ENCODE assay signal across 16 cellular contexts in genomic region chr5:67244345-67244793, GRCh38. TPM values are rescaled to one million over a fixed set of nuclear protein-coding genes. Genes with fewer than 3 reads are reported as not detected.
DNase-seq lines count a peak whose midpoint lies in the region; ATAC-seq, FAIRE-seq and TF ChIP-seq lines count a peak whose summit lies in the region.
"Had no signal": no experiment of that assay in that cellular context is flagged by ENCODE, and none has a peak within 500 bp of the region (broad histone marks: within the 10 kb centered on the region; RNA-seq: fewer than 3 reads in every experiment).

No MANE protein-coding gene starts in this region.

- H3K27ac Mint-ChIP-seq in mesothelial cell of epicardium = no peak overlapping the region
- H3K27ac Mint-ChIP-seq: stimulated activated naive B cell treated with anti-CD40 and anti-IgM and Interleukin-4, amounts not matched to agents 10 μg/mL and 1 μg/mL and 100 μg/mL, for 72 hours had no signal

- H3K9me3 ChIP-seq in cardiac muscle cell (ENCODE audit: low read depth) (no peaks in the 10 kb centered on the region), adrenal gland (replicated peaks in 1 of 3) (no peaks in the 10 kb centered on the region), right cardiac atrium (ENCODE audit: control insufficient read depth, low read length) (no peaks in the 10 kb centered on the region), vagina (no peaks in the 10 kb centered on the region)
- H3K9me3 ChIP-seq: SJSA1 had no signal

- H3K4me1 Mint-ChIP-seq in mesothelial cell of epicardium = peaks cover 32% of the 10 kb centered on the region

- H3K36me3 ChIP-seq in cardiac muscle cell (no peaks in the 10 kb centered on the region), adrenal gland (replicated peaks in 1 of 2) (no peaks in the 10 kb centered on the region), vagina (no peaks in the 10 kb centered on the region)
- H3K36me3 ChIP-seq: SJSA1 had no signal

- H3K4me1 ChIP-seq in cardiac muscle cell (ENCODE audit: low read depth) = peaks cover 11% of the 10 kb centered on the region
- no peaks in the 10 kb centered on the region for H3K4me1 ChIP-seq in adrenal gland (replicated peaks in 1 of 2)
- H3K4me1 ChIP-seq in right cardiac atrium (ENCODE audit: control insufficient read depth, insufficient read depth, low read length) = peaks cover 9% of the 10 kb centered on the region
- peaks cover 65% of the 10 kb centered on the region for H3K4me1 ChIP-seq in vagina

- H3K9me3 Mint-ChIP-seq in mesothelial cell of epicardium = no peaks in the 10 kb centered on the region
- H3K9me3 Mint-ChIP-seq: central memory CD8-positive, alpha-beta T cell; stimulated activated naive B cell treated with anti-CD40 and anti-IgM and Interleukin-4, amounts not matched to agents 10 μg/mL and 1 μg/mL and 100 μg/mL, for 72 hours had no signal

- peak; percentile 77 to 94 for ATAC-seq in right cardiac atrium
- ATAC-seq: stimulated activated naive B cell treated with anti-CD40 and anti-IgM and Interleukin-4, amounts not matched to agents 10 μg/mL and 1 μg/mL and 100 μg/mL, for 72 hours had no signal

- no peak overlapping the region for H3K27ac ChIP-seq in cardiac muscle cell
- H3K27ac ChIP-seq in adrenal gland = no peak overlapping the region
- no peak overlapping the region for H3K27ac ChIP-seq in right cardiac atrium (ENCODE audit: low read length)
- H3K27ac ChIP-seq in vagina = peak overlapping the region; percentile 24
- H3K27ac ChIP-seq: epithelial cell of prostate, SJSA1 had no signal

- no peak for FAIRE-seq in RCC 7860 (lab: Jason Lieb, UNC)
- FAIRE-seq: GM12892 had no signal

- TF ChIP-seq CTCF in cardiac muscle cell (IDR thresholded peaks at IDR 0.05; ENCODE audit: low read depth, low read length) (no peak), adrenal gland (IDR thresholded peaks at IDR 0.05) (no peak), vagina (IDR thresholded peaks at IDR 0.05) (no peak), mesothelial cell of epicardium (IDR thresholded peaks at IDR 0.05; ENCODE audit: unreplicated experiment) (no peak)

- 72 to 81% (median 77%) methylated on average over 3 of the region's 3 CpGs for WGBS in adrenal gland, 4 donors
- 60% methylated on average over 3 of the region's 3 CpGs for WGBS in right cardiac atrium

- DNase-seq in cardiac muscle cell (ENCODE audit: low read depth in 1 of 2, low spot score in 1 of 2) (peak; percentile 55 to 61), cardiac septum (ENCODE audit: low spot score) (no peak), adrenal gland (peak in 5 of 7 donors; percentile 22 to 79 (median 47)), right cardiac atrium (peak in 2 of 3 donors; percentile 60 to 66), vagina (ENCODE audit: extremely low spot score in 2 of 2) (no peak), retina (no peak), mesothelial cell of epicardium (ENCODE audit: low spot score in 2 of 2, unreplicated experiment in 2 of 2) (no peak), RCC 7860 (ENCODE audit: low spot score) (no peak)
- DNase-seq: activated naive CD4-positive, alpha-beta T cell treated with anti-CD3 and anti-CD28 coated beads, Interleukin-2, amount 10 ng/mL, durations not matched to agents 7 days and 5 days; stimulated activated CD4-positive, alpha-beta T cell treated with anti-CD3 and anti-CD28 coated beads, Interleukin-4, amount 100 ng/mL, for 4 hours; stimulated activated naive B cell treated with anti-CD40 and anti-IgM and Interleukin-4, amounts not matched to agents 10 μg/mL and 1 μg/mL and 100 μg/mL, for 72 hours had no signal

- H3K27me3 Mint-ChIP-seq in mesothelial cell of epicardium (ENCODE audit: low read depth) = no peaks in the 10 kb centered on the region
- H3K27me3 Mint-ChIP-seq: activated naive CD4-positive, alpha-beta T cell treated with anti-CD3 and anti-CD28 coated beads, Interleukin-2, amount 10 ng/mL, durations not matched to agents 7 days and 5 days; central memory CD8-positive, alpha-beta T cell; stimulated activated naive B cell treated with anti-CD40 and anti-IgM and Interleukin-4, amounts not matched to agents 10 μg/mL and 1 μg/mL and 100 μg/mL, for 72 hours had no signal

- H3K27me3 ChIP-seq in cardiac muscle cell = no peaks in the 10 kb centered on the region
- H3K27me3 ChIP-seq in adrenal gland = no peaks in the 10 kb centered on the region
- no peaks in the 10 kb centered on the region for H3K27me3 ChIP-seq in right cardiac atrium (ENCODE audit: control insufficient read depth, insufficient read depth)
- no peaks in the 10 kb centered on the region for H3K27me3 ChIP-seq in vagina
- H3K27me3 ChIP-seq: SJSA1 had no signal

- H3K4me3 ChIP-seq in cardiac muscle cell (no peak overlapping the region), adrenal gland (no peak overlapping the region), right cardiac atrium (ENCODE audit: low read length) (no peak overlapping the region), vagina (no peak overlapping the region)
- H3K4me3 ChIP-seq: SJSA1 had no signal

- no peak overlapping the region for H3K4me3 Mint-ChIP-seq in mesothelial cell of epicardium
- H3K4me3 Mint-ChIP-seq: activated naive CD4-positive, alpha-beta T cell treated with anti-CD3 and anti-CD28 coated beads, Interleukin-2, amount 10 ng/mL, durations not matched to agents 7 days and 5 days; central memory CD8-positive, alpha-beta T cell; stimulated activated naive B cell treated with anti-CD40 and anti-IgM and Interleukin-4, amounts not matched to agents 10 μg/mL and 1 μg/mL and 100 μg/mL, for 72 hours had no signal

- H3K36me3 Mint-ChIP-seq in mesothelial cell of epicardium = no peaks in the 10 kb centered on the region
- H3K36me3 Mint-ChIP-seq: activated naive CD4-positive, alpha-beta T cell treated with anti-CD3 and anti-CD28 coated beads, Interleukin-2, amount 10 ng/mL, durations not matched to agents 7 days and 5 days; stimulated activated naive B cell treated with anti-CD40 and anti-IgM and Interleukin-4, amounts not matched to agents 10 μg/mL and 1 μg/mL and 100 μg/mL, for 72 hours had no signal

- intact Hi-C loops in cardiac septum (cut with DNase I) (loop anchor here (10.0 kb wide), 2 partner anchors 970 to 1210 kb away; partner anchors contain the start of gene PIK3R1), adrenal gland (cut with DNase I) (loop anchor here in 1 of 2 donors (10.0 kb wide), 1 partner anchor 120 kb away; no protein-coding TSS in a partner anchor), right cardiac atrium (cut with DNase I) (loop anchor here in 2 of 4 donors (10.0 kb wide), 2 partner anchors 560 to 1010 kb away; no protein-coding TSS in a partner anchor), vagina (cut with DNase I) (loop anchor here (10.0 kb wide), 1 partner anchor 1010 kb away; no protein-coding TSS in a partner anchor)

- TF ChIP-seq POLR2A in adrenal gland (IDR thresholded peaks at IDR 0.05) = no peak
- no peak for TF ChIP-seq POLR2A in vagina (IDR thresholded peaks at IDR 0.05)

RNA-seq across cellular contexts. Expression of gene CD180, which starts 47.8 kb away (rescaled TPM):
- total RNA-seq in cardiac muscle cell = not detected in 2 replicates
- not detected in 2 replicates for polyA plus RNA-seq in cardiac muscle cell
- 0.48 TPM for total RNA-seq in cardiac septum
- 1 to 10 TPM in 7 of 8 donors, under 1 TPM in 1; 0.79 to 3.6 (median 2.2) TPM for total RNA-seq in adrenal gland
- polyA plus RNA-seq in adrenal gland = 1 to 10 TPM in 2 of 3 donors, under 1 TPM in 1; 0.37 to 1.3 (median 1.1) TPM
- 1 to 10 TPM in 2 of 4 donors, under 1 TPM in 2; 0.48 to 1.4 (median 0.88) TPM for total RNA-seq in right cardiac atrium
- polyA plus RNA-seq in right cardiac atrium = 0.11 TPM
- total RNA-seq in vagina = 2.0 TPM
- not detected in 3 replicates for total RNA-seq in mesothelial cell of epicardium
- total RNA-seq: NCI-H460, SJSA1 had no signal

Comparison
In these comparisons a context has a peak if more than half of its experiments do, and no peak if none do; other contexts are left out.
1. DNase-seq: peak in cardiac muscle cell (2 of 2), adrenal gland (5 of 7) and right cardiac atrium (2 of 3); none in cardiac septum (single experiment), vagina (0 of 2), retina (single experiment), mesothelial cell of epicardium (0 of 2) and RCC 7860 (single experiment).